11 cellular contexts compared by ENCODE assay signal in the genomic region with DNA sequence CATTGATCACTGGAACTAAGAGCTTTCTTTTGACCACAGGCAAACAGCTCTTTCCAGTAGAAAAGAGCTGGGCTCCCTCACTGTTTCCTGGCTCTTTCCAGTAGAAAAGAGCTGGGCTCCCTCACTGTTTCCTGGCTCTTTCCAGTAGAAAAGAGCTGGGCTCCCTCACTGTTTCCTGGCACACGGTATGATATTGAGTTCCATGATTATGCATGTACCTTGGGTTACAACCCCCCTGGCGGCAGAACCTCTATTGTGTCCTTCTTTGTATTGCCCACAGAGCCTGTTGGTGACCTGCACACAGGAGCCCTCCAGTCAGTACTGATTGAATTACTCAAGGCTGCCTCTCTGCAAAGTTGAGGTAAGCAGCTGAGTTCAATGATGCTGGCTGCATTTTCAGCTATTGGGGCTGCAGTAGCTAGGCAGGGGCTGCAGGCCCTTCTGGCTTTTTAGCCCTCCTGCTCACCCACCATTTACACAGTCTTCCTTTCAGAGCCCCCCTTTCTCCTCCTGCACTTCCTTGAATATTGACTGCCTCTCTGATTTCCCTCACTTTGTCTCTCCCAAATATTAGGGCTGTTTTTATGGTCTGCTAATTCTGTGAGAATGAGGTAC. TPM values are rescaled to one million over a fixed set of nuclear protein-coding genes. Genes with fewer than 3 reads are reported as not detected.
DNase-seq lines count a peak whose midpoint lies in the region; ATAC-seq and TF ChIP-seq lines count a peak whose summit lies in the region.
"Had no signal": no experiment of that assay in that cellular context is flagged by ENCODE, and none has a peak within 500 bp of the region (broad histone marks: within the 10 kb centered on the region; RNA-seq: fewer than 3 reads in every experiment).

No MANE protein-coding gene starts in this region.

- WGBS in hepatocyte (ENCODE audit: low lambda C conversion rate, missing lambda C conversion rate): 17% methylated on average over 2 of the region's 2 CpGs

- no peak overlapping the region for H3K27ac ChIP-seq in Panc1 (ENCODE audit: low read length)
- H3K27ac ChIP-seq in hepatocyte: peak overlapping the region; percentile 16

- H3K27me3 ChIP-seq in Panc1 (ENCODE audit: control insufficient read depth, insufficient read depth, low read length) (no peaks in the 10 kb centered on the region), hepatocyte (no peaks in the 10 kb centered on the region)

- H3K4me1 ChIP-seq in Panc1 (ENCODE audit: control insufficient read depth, insufficient read depth, low read length) (no peaks in the 10 kb centered on the region), hepatocyte (ENCODE audit: insufficient read depth) (peaks cover 13% of the 10 kb centered on the region)

- TF ChIP-seq CTCF in Panc1 (IDR thresholded peaks at IDR 0.05) (0 out of 2 replicates have a peak, but pooled peaks have one; percentile 10), hepatocyte (IDR thresholded peaks at IDR 0.05; ENCODE audit: poor library complexity) (no peak)

- H3K9me2 ChIP-seq in hepatocyte (replicated peaks; ENCODE audit: insufficient read depth): no peaks in the 10 kb centered on the region

- intact Hi-C loops in Panc1 (cut with micrococcal nuclease; ENCODE audit: unreplicated experiment): no loop called here

- H4K20me1 ChIP-seq in hepatocyte (ENCODE audit: insufficient read depth, poor library complexity, severe bottlenecking): no peaks in the 10 kb centered on the region

- no peaks in the 10 kb centered on the region for H3K79me2 ChIP-seq in hepatocyte

- H3K4me2 ChIP-seq in hepatocyte: no peak overlapping the region

- H3K9me3 ChIP-seq in Panc1 (ENCODE audit: control insufficient read depth, insufficient read depth, low read depth, low read length) (no peaks in the 10 kb centered on the region), hepatocyte (ENCODE audit: low read depth) (no peaks in the 10 kb centered on the region)

- H3K4me3 ChIP-seq in Panc1 (ENCODE audit: low read depth in 2 of 2, low read length in 2 of 2) (no peak overlapping the region), hepatocyte (no peak overlapping the region)

- peak; percentile 62; the same call in 1 of the 2 replicates for ATAC-seq in Panc1
- ATAC-seq in HG03280 (IDR thresholded peaks at IDR 0.05; ENCODE audit: unreplicated experiment): no peak
- ATAC-seq: natural killer cell had no signal

- CTCF ChIA-PET in Panc1 (lab: Charles Lee): interaction anchor here (0.6 kb wide), 1 partner anchor 39 kb away, joined by 3 read pairs; no protein-coding TSS in a partner anchor

- POLR2A ChIA-PET in Panc1 (lab: Charles Lee): no interaction called here

- no peaks in the 10 kb centered on the region for H3K36me3 ChIP-seq in Panc1 (ENCODE audit: control insufficient read depth, insufficient read depth, low read length)
- H3K36me3 ChIP-seq in hepatocyte (replicated peaks; ENCODE audit: insufficient read depth, low read depth): no peaks in the 10 kb centered on the region

- H2AFZ ChIP-seq in hepatocyte: no peak overlapping the region

- BruUV-seq in Panc1 (replicated peaks; lab: Mats Ljungman, UMichigan): no TSS peak

- DNase-seq in NCI-H2171 treated with DMSO at 0.1 percent for 48 hours (lab: John Stamatoyannopoulos, UW) (peak; percentile 74), NCI-H2171 (lab: John Stamatoyannopoulos, UW) (no peak), Panc1 (ENCODE audit: low read depth, low spot score) (no peak), hepatocyte (ENCODE audit: low spot score) (peak; percentile 39), NCI-H1694 treated with DMSO at 0.1 percent for 48 hours (lab: John Stamatoyannopoulos, UW) (no peak), cerebellar nuclear complex (lab: John Stamatoyannopoulos, UW) (no peak)
- DNase-seq in activated naive CD4-positive, alpha-beta T cell treated with anti-CD3 and anti-CD28 coated beads, Interleukin-2, amount 50 U/mL, for 16 hours: no peak
- DNase-seq: activated CD4-positive, alpha-beta T cell treated with anti-CD3 and anti-CD28 coated beads for 4 hours; GF-D8; natural killer cell had no signal

- in situ Hi-C loops in Panc1 (cut with HindIII; ENCODE audit: low pct_unique_long_range_greater_than_20kb, low sequenced_read_pairs): no loop called here

RNA-seq across cellular contexts. Expression of a gene that starts 10.2 kb away (rescaled TPM):
- total RNA-seq in Panc1 (2021; ENCODE audit: unreplicated experiment): not detected
- 0.19 TPM for polyA plus RNA-seq in Panc1 (2012; ENCODE audit: insufficient read length)
- 1.9 and 3.9 TPM in 2 replicates for total RNA-seq in hepatocyte
- polyA plus RNA-seq in hepatocyte: 1.7 and 2.3 TPM in 2 replicates

RNA-seq across cellular contexts. Expression of a gene that starts 15.2 kb away (rescaled TPM):
- total RNA-seq in Panc1 (2021; ENCODE audit: unreplicated experiment) (74.6 TPM), hepatocyte (252 and 266 TPM in 2 replicates)
- polyA plus RNA-seq in Panc1 (2012; ENCODE audit: insufficient read length): 53.1 TPM
- 212 and 218 TPM in 2 replicates for polyA plus RNA-seq in hepatocyte

RNA-seq across cellular contexts. Expression of a gene that starts 46.4 kb away (rescaled TPM):
- total RNA-seq in Panc1 (2021; ENCODE audit: unreplicated experiment) (0.82 TPM), hepatocyte (0.63 TPM in 1 of 2 replicates, not detected in the other)
- polyA plus RNA-seq in Panc1 (2012; ENCODE audit: insufficient read length): 0.61 TPM
- 2.1 TPM in 1 of 2 replicates, not detected in the other for polyA plus RNA-seq in hepatocyte

RNA-seq across cellular contexts. Expression of a gene that starts 56.2 kb away (rescaled TPM):
- total RNA-seq in Panc1 (2021; ENCODE audit: unreplicated experiment) (0.08 TPM), hepatocyte (5.7 and 5.9 TPM in 2 replicates)
- polyA plus RNA-seq in Panc1 (2012; ENCODE audit: insufficient read length): not detected
- 2.2 and 4.5 TPM in 2 replicates for polyA plus RNA-seq in hepatocyte
- total RNA-seq: natural killer cell had no signal

Comparison
In these comparisons a context has a peak if more than half of its experiments do, and no peak if none do; other contexts are left out.
1. DNase-seq: peak in NCI-H2171 treated with DMSO at 0.1 percent for 48 hours (single experiment) and hepatocyte (single experiment); none in NCI-H2171 (single experiment), Panc1 (single experiment), activated naive CD4-positive, alpha-beta T cell treated with anti-CD3 and anti-CD28 coated beads, Interleukin-2, amount 50 U/mL, for 16 hours (single experiment), NCI-H1694 treated with DMSO at 0.1 percent for 48 hours (single experiment) and cerebellar nuclear complex (0 of 2).